In the genomic region with DNA sequence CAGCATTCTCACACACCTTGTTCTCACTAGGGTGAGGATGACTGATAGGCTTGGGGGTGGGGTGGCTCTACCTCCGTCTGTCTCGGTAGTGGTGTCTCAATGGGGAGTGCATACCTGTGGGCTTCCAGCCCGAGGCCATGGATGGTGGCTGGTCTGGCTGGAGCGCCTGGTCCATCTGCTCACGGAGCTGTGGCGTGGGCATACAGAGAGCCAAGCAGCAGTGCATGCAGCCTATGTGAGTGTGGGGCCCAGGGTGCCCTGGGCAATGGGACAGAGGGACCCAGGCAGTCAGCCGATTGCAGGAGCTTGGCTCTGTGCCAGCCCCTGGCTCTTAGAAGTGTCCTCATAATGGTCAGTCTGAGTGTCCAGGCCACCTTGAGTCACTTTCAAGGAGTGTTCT, we compare ENCODE assay signal across 1 cellular context. TPM values are rescaled to one million over a fixed set of nuclear protein-coding genes. Genes with fewer than 3 reads are reported as not detected.
"Had no signal": no experiment of that assay in that cellular context is flagged by ENCODE, and none has a peak within 500 bp of the region (broad histone marks: within the 10 kb centered on the region; RNA-seq: fewer than 3 reads in every experiment).

No MANE protein-coding gene starts in this region.

RNA-seq across cellular contexts. Expression of gene SAXO2, which starts 54.9 kb away (rescaled TPM):
- total RNA-seq: vagina had no signal
